In the genomic region with DNA sequence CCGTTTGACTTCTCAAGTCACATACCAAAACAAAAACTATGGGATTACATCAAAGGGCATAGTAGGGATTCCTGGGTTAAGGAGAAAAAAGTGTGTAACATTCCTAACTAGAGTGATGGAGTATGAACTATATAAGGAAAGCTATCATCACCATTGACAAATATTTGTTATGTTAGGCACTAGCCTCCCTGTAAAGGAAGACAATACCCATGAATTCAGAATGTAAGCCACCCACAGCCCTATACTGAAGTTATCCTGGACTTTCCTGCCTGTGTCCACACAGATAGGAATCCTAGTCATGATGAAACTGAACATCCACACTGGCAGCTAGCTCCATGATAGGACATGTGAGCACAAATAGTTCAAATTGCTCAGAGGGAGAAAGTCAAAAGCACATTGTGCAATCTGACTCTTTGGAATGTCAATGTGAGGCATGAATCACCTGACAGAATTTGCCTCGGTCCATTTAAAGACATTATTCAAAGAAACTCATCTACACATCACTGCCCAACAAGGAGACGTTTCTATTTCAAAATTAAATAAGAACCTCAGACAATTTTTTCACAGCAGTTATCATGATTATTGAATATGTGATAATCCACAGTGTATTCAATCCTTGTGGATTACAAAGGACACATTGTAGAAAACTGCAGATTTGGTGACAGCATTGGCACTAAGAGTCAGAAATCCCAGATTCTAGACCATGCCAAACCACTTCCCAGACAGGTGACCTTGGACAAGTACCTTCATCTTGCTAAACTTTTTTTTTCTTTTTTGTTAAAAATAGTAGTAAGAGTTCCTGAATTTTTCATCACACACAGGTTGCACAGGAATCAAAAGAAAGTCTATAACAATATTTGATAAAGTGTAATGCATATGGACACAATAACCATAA, we compare ENCODE assay signal across 9 cellular contexts.
DNase-seq lines count a peak whose midpoint lies in the region; ATAC-seq, FAIRE-seq and TF ChIP-seq lines count a peak whose summit lies in the region.
"Had no signal": no experiment of that assay in that cellular context is flagged by ENCODE, and none has a peak within 500 bp of the region (broad histone marks: within the 10 kb centered on the region; RNA-seq: fewer than 3 reads in every experiment).

No MANE protein-coding gene starts in this region.

- DNase-seq in HTR-8/SVneo (ENCODE audit: insufficient read length, low spot score) (peak; percentile 45), breast epithelium (ENCODE audit: low spot score in 2 of 2) (peak in 1 of 2 donors; percentile 83), keratinocyte (ENCODE audit: low read depth, low spot score) (peak; percentile 90), thoracic aorta (ENCODE audit: low spot score) (no peak), NCI-H2171 treated with DMSO at 0.1 percent for 48 hours (lab: John Stamatoyannopoulos, UW) (no peak), KG1 (lab: John Stamatoyannopoulos, UW) (no peak)
- DNase-seq in activated CD4-positive, CD25-positive, alpha-beta regulatory T cell treated with anti-CD3 and anti-CD28 coated beads, Interleukin-2, amount 50 U/mL, for 72 hours: no peak

- dilution Hi-C loops in keratinocyte (cut with MboI; ENCODE audit: extremely low pct_ligation_motif_present, low sequenced_read_pairs): no loop called here

- no peaks in the 10 kb centered on the region for H4K20me1 ChIP-seq in keratinocyte (ENCODE audit: control insufficient read depth, extremely low read depth, insufficient read depth, low read length)

- no peaks in the 10 kb centered on the region for H3K4me1 ChIP-seq in breast epithelium
- H3K4me1 ChIP-seq in keratinocyte (ENCODE audit: control insufficient read depth, extremely low read depth, insufficient read depth, low read length): peaks cover 54% of the 10 kb centered on the region
- peaks cover 0 to 12% of the 10 kb centered on the region in 2 donors for H3K4me1 ChIP-seq in thoracic aorta (ENCODE audit: control insufficient read depth in 1 of 2, low read depth in 2 of 2)

- H3K79me2 ChIP-seq in keratinocyte (ENCODE audit: control insufficient read depth, insufficient read depth, low read length): peaks cover 12% of the 10 kb centered on the region

- H3K9me3 ChIP-seq in breast epithelium (no peaks in the 10 kb centered on the region), keratinocyte (ENCODE audit: control insufficient read depth, low read depth, low read length) (no peaks in the 10 kb centered on the region), thoracic aorta (no peaks in the 10 kb centered on the region)

- no peak overlapping the region for H3K4me3 ChIP-seq in breast epithelium
- peak overlapping the region in 1 of 3 experiments; percentile 34 for H3K4me3 ChIP-seq in keratinocyte (ENCODE audit: control insufficient read depth in 2 of 3, extremely low read depth in 1 of 3, insufficient read depth in 2 of 3, low read depth in 1 of 3, low read length in 3 of 3)
- H3K4me3 ChIP-seq in thoracic aorta: no peak overlapping the region

- peak overlapping the region; percentile 72 for H3K4me2 ChIP-seq in keratinocyte (ENCODE audit: control insufficient read depth, extremely low read depth, insufficient read depth, low read depth, low read length)

- H3K27ac ChIP-seq in breast epithelium (peak overlapping the region; percentile 41 to 48), keratinocyte (ENCODE audit: control insufficient read depth, insufficient read depth, low read length) (peak overlapping the region; percentile 96), thoracic aorta (peak overlapping the region; percentile 45 to 59)

- peak overlapping the region; percentile 53 for H3K9ac ChIP-seq in keratinocyte (ENCODE audit: control insufficient read depth, extremely low read depth, insufficient read depth, low read length)

- FAIRE-seq in HTR-8/SVneo (lab: Jason Lieb, UNC) (no peak), keratinocyte (lab: Jason Lieb, UNC) (peak; percentile 99)
- FAIRE-seq: islet of Langerhans had no signal

- H3K36me3 ChIP-seq in breast epithelium (no peaks in the 10 kb centered on the region), keratinocyte (ENCODE audit: control insufficient read depth in 2 of 2, extremely low read depth in 1 of 2, insufficient read depth in 2 of 2, low read length in 2 of 2) (no peaks in the 10 kb centered on the region), thoracic aorta (no peaks in the 10 kb centered on the region)

- H2AFZ ChIP-seq in keratinocyte (ENCODE audit: control insufficient read depth, low read length): no peak overlapping the region

- H3K27me3 ChIP-seq in breast epithelium (no peaks in the 10 kb centered on the region), keratinocyte (ENCODE audit: control insufficient read depth, extremely low read depth, insufficient read depth, low read length) (no peaks in the 10 kb centered on the region), thoracic aorta (replicated peaks; ENCODE audit: insufficient read depth) (no peaks in the 10 kb centered on the region)

- intact Hi-C loops in breast epithelium (cut with DNase I; ENCODE audit: low total_unique reads): no loop called here

- peak; percentile 95 for ATAC-seq in thoracic aorta (ENCODE audit: insufficient number of reproducible peaks, low FRiP score, low read depth)
- no peak for ATAC-seq in HG03159 (IDR thresholded peaks at IDR 0.05; ENCODE audit: unreplicated experiment)

- no peak for TF ChIP-seq CTCF in breast epithelium (IDR thresholded peaks at IDR 0.05)
- TF ChIP-seq CTCF in keratinocyte (optimal IDR thresholded peaks at IDR 0.05 in 1 of 3, IDR thresholded peaks at IDR 0.05 in 1 of 3, conservative IDR thresholded peaks at IDR 0.05 in 1 of 3; ENCODE audit: extremely low read depth in 1 of 3, insufficient read depth in 2 of 3, low read length in 3 of 3): no peak
- no peak for TF ChIP-seq CTCF in thoracic aorta (IDR thresholded peaks at IDR 0.05)

- H3K9me1 ChIP-seq in keratinocyte (ENCODE audit: control insufficient read depth, extremely low read depth, insufficient read depth, low read length): no peaks in the 10 kb centered on the region

- no peak for TF ChIP-seq POLR2A in breast epithelium (IDR thresholded peaks at IDR 0.05)

Comparison
In these comparisons a context has a peak if more than half of its experiments do, and no peak if none do; other contexts are left out.
1. DNase-seq: peak in HTR-8/SVneo (single experiment) and keratinocyte (single experiment); none in thoracic aorta (single experiment), NCI-H2171 treated with DMSO at 0.1 percent for 48 hours (single experiment), KG1 (single experiment) and activated CD4-positive, CD25-positive, alpha-beta regulatory T cell treated with anti-CD3 and anti-CD28 coated beads, Interleukin-2, amount 50 U/mL, for 72 hours (single experiment).
2. H3K27ac ChIP-seq: peak in every context shown above with its lines; median percentile 96 in keratinocyte; 52 in thoracic aorta; 44 in breast epithelium.